Comparison of ENCODE assay signal across 18 cellular contexts in genomic region chr10:119087271-119087897, GRCh38. TPM values are rescaled to one million over a fixed set of nuclear protein-coding genes. Genes with fewer than 3 reads are reported as not detected.
A peak's percentile ranks its signal among the peaks of the same experiment; 100 is the strongest.
DNase-seq lines count a peak whose midpoint lies in the region; ATAC-seq, FAIRE-seq and TF ChIP-seq lines count a peak whose summit lies in the region.
"Had no signal": no experiment of that assay in that cellular context is flagged by ENCODE, and none has a peak within 500 bp of the region (broad histone marks: within the 10 kb centered on the region; RNA-seq: fewer than 3 reads in every experiment).

No MANE protein-coding gene starts in this region.

- TF ChIP-seq CTCF in BE2C (IDR thresholded peaks at IDR 0.05; ENCODE audit: low read depth, low read length) (no peak), endothelial cell (IDR thresholded peaks at IDR 0.05; ENCODE audit: unreplicated experiment) (no peak), pancreas (IDR thresholded peaks at IDR 0.05) (no peak)

- H3K4me3 Mint-ChIP-seq in endothelial cell (ENCODE audit: unreplicated experiment), result no peak overlapping the region
- no peak overlapping the region for H3K4me3 Mint-ChIP-seq in natural killer cell treated with Interleukin-12 subunit alpha and Interleukin-12 subunit beta and Interleukin-15 and Interleukin-18, amount 100 ng/mL, for 72 hours
- H3K4me3 Mint-ChIP-seq: naive thymus-derived CD4-positive, alpha-beta T cell; stimulated activated naive B cell treated with anti-CD40 and anti-IgM and Interleukin-4, amounts not matched to agents 10 μg/mL and 1 μg/mL and 100 μg/mL, for 72 hours; T-helper 1 cell treated with Interleukin-12 subunit alpha and Interleukin-12 subunit beta and Interleukin-4 antibody, amounts not matched to agents 30 μg/mL and 1 μg/mL, for 36 hours had no signal

- H3K4me1 Mint-ChIP-seq in endothelial cell (ENCODE audit: unreplicated experiment), result peaks cover 9% of the 10 kb centered on the region
- H3K4me1 Mint-ChIP-seq in natural killer cell treated with Interleukin-12 subunit alpha and Interleukin-12 subunit beta and Interleukin-15 and Interleukin-18, amount 100 ng/mL, for 72 hours (ENCODE audit: low read depth in 2 of 2), result peaks cover 30 to 32% of the 10 kb centered on the region in 2 donors

- no peak overlapping the region for H3K4me3 ChIP-seq in BE2C (ENCODE audit: low read depth, low read length)
- H3K4me3 ChIP-seq in pancreas, result no peak overlapping the region
- H3K4me3 ChIP-seq: BLaER1, gastrocnemius medialis, prostate gland, transverse colon had no signal

- H3K27ac Mint-ChIP-seq in endothelial cell (ENCODE audit: unreplicated experiment), result peak overlapping the region; percentile 33
- H3K27ac Mint-ChIP-seq in natural killer cell treated with Interleukin-12 subunit alpha and Interleukin-12 subunit beta and Interleukin-15 and Interleukin-18, amount 100 ng/mL, for 72 hours, result no peak overlapping the region
- H3K27ac Mint-ChIP-seq: stimulated activated naive B cell treated with anti-CD40 and anti-IgM and Interleukin-4, amounts not matched to agents 10 μg/mL and 1 μg/mL and 100 μg/mL, for 72 hours; T-helper 1 cell treated with Interleukin-12 subunit alpha and Interleukin-12 subunit beta and Interleukin-4 antibody, amounts not matched to agents 30 μg/mL and 1 μg/mL, for 36 hours had no signal

- H3K27ac ChIP-seq in pancreas, result no peak overlapping the region
- H3K27ac ChIP-seq: BLaER1, gastrocnemius medialis, prostate gland, transverse colon had no signal

- intact Hi-C loops in pancreas (cut with DNase I), result no loop called here

- no peaks in the 10 kb centered on the region for H3K27me3 ChIP-seq in BE2C
- no peaks in the 10 kb centered on the region for H3K27me3 ChIP-seq in pancreas
- H3K27me3 ChIP-seq: BLaER1, gastrocnemius medialis, transverse colon had no signal

- no peaks in the 10 kb centered on the region for H3K9me3 Mint-ChIP-seq in endothelial cell (ENCODE audit: unreplicated experiment)
- H3K9me3 Mint-ChIP-seq in natural killer cell treated with Interleukin-12 subunit alpha and Interleukin-12 subunit beta and Interleukin-15 and Interleukin-18, amount 100 ng/mL, for 72 hours, result peaks cover 4% of the 10 kb centered on the region
- H3K9me3 Mint-ChIP-seq: stimulated activated naive B cell treated with anti-CD40 and anti-IgM and Interleukin-4, amounts not matched to agents 10 μg/mL and 1 μg/mL and 100 μg/mL, for 72 hours; T-helper 1 cell treated with Interleukin-12 subunit alpha and Interleukin-12 subunit beta and Interleukin-4 antibody, amounts not matched to agents 30 μg/mL and 1 μg/mL, for 36 hours had no signal

- H3K36me3 Mint-ChIP-seq in endothelial cell (ENCODE audit: low read depth, unreplicated experiment), result no peaks in the 10 kb centered on the region
- H3K36me3 Mint-ChIP-seq in natural killer cell treated with Interleukin-12 subunit alpha and Interleukin-12 subunit beta and Interleukin-15 and Interleukin-18, amount 100 ng/mL, for 72 hours, result no peaks in the 10 kb centered on the region
- H3K36me3 Mint-ChIP-seq: stimulated activated naive B cell treated with anti-CD40 and anti-IgM and Interleukin-4, amounts not matched to agents 10 μg/mL and 1 μg/mL and 100 μg/mL, for 72 hours had no signal

- peak; percentile 21 for DNase-seq in BE2C
- peak; percentile 17 for DNase-seq in CD1c-positive myeloid dendritic cell (ENCODE audit: extremely low spot score)
- peak; percentile 85 for DNase-seq in NAMALWA (ENCODE audit: low spot score)
- no peak for DNase-seq in endothelial cell (ENCODE audit: low spot score)
- DNase-seq in pancreas, result no peak
- DNase-seq in natural killer cell treated with Interleukin-12 subunit alpha and Interleukin-12 subunit beta and Interleukin-15 and Interleukin-18, amount 100 ng/mL, for 72 hours (ENCODE audit: low spot score), result no peak
- DNase-seq: activated effector memory CD4-positive, alpha-beta T cell treated with anti-CD3 and anti-CD28 coated beads, Interleukin-2, amount 50 U/mL, for 16 hours; gastrocnemius medialis; naive thymus-derived CD4-positive, alpha-beta T cell; NCI-H2107; stimulated activated naive B cell treated with anti-CD40 and anti-IgM and Interleukin-4, amounts not matched to agents 10 μg/mL and 1 μg/mL and 100 μg/mL, for 72 hours; transverse colon had no signal

- H3K4me1 ChIP-seq in BE2C, result no peaks in the 10 kb centered on the region
- no peaks in the 10 kb centered on the region for H3K4me1 ChIP-seq in pancreas
- H3K4me1 ChIP-seq: gastrocnemius medialis, prostate gland had no signal

- H3K27me3 Mint-ChIP-seq in endothelial cell (ENCODE audit: unreplicated experiment), result no peaks in the 10 kb centered on the region
- no peaks in the 10 kb centered on the region for H3K27me3 Mint-ChIP-seq in natural killer cell treated with Interleukin-12 subunit alpha and Interleukin-12 subunit beta and Interleukin-15 and Interleukin-18, amount 100 ng/mL, for 72 hours
- H3K27me3 Mint-ChIP-seq: naive thymus-derived CD4-positive, alpha-beta T cell had no signal

- 47 to 48% methylated on average over 4 of the region's 4 CpGs for WGBS in pancreas, 2 donors

- no peak for FAIRE-seq in pancreas (lab: Jason Lieb, UNC)
- FAIRE-seq: endothelial cell of umbilical vein had no signal

- H3K36me3 ChIP-seq in BE2C (no peaks in the 10 kb centered on the region), pancreas (no peaks in the 10 kb centered on the region)
- H3K36me3 ChIP-seq: BLaER1, gastrocnemius medialis, prostate gland, transverse colon had no signal

- ATAC-seq in pancreas (no peak), GM19397 (IDR thresholded peaks at IDR 0.05; ENCODE audit: unreplicated experiment) (no peak)
- ATAC-seq in natural killer cell treated with Interleukin-12 subunit alpha and Interleukin-12 subunit beta and Interleukin-15 and Interleukin-18, amount 100 ng/mL, for 72 hours, result no peak
- ATAC-seq: activated CD4-positive, CD25-positive, alpha-beta regulatory T cell treated with anti-CD3 and anti-CD28 coated beads, Interleukin-2, amount 50 U/mL, for 24 hours; gastrocnemius medialis; naive thymus-derived CD4-positive, alpha-beta T cell; stimulated activated naive B cell treated with anti-CD40 and anti-IgM and Interleukin-4, amounts not matched to agents 10 μg/mL and 1 μg/mL and 100 μg/mL, for 72 hours had no signal

- no peaks in the 10 kb centered on the region for H3K9me3 ChIP-seq in BE2C
- no peaks in the 10 kb centered on the region for H3K9me3 ChIP-seq in pancreas
- H3K9me3 ChIP-seq: BLaER1, gastrocnemius medialis, prostate gland, transverse colon had no signal

RNA-seq across cellular contexts. Expression of gene EIF3A, which starts 6.8 kb away (rescaled TPM):
- 84.7 TPM for polyA plus RNA-seq in BE2C (2012; ENCODE audit: insufficient read depth, insufficient read length, low read depth)
- total RNA-seq in endothelial cell (ENCODE audit: unreplicated experiment) (107 TPM), pancreas (100 to 1,000 TPM in 4 of 6 donors, 10 to 100 TPM in 2; 64.8 to 145 (median 106) TPM)
- 10 to 100 TPM; 37.2 to 42.1 TPM for polyA plus RNA-seq in pancreas
- 100 to 1,000 TPM; 146 to 214 TPM for total RNA-seq in natural killer cell treated with Interleukin-12 subunit alpha and Interleukin-12 subunit beta and Interleukin-15 and Interleukin-18, amount 100 ng/mL, for 72 hours

RNA-seq across cellular contexts. Expression of gene DENND10, which starts 16.5 kb away (rescaled TPM):
- 19.9 TPM for polyA plus RNA-seq in BE2C (2012; ENCODE audit: insufficient read depth, insufficient read length, low read depth)
- total RNA-seq in endothelial cell (ENCODE audit: unreplicated experiment), result 40.6 TPM
- 10 to 100 TPM in 3 of 6 donors, 1 to 10 TPM in 3; 7.7 to 16.3 (median 9.7) TPM for total RNA-seq in pancreas
- polyA plus RNA-seq in pancreas, result 10 to 100 TPM in 1 of 2 donors, 1 to 10 TPM in 1; 7.2 to 13.1 TPM
- 10 to 100 TPM; 46.2 to 57.7 TPM for total RNA-seq in natural killer cell treated with Interleukin-12 subunit alpha and Interleukin-12 subunit beta and Interleukin-15 and Interleukin-18, amount 100 ng/mL, for 72 hours

RNA-seq across cellular contexts. Expression of gene NANOS1, which starts 57.9 kb away (rescaled TPM):
- polyA plus RNA-seq in BE2C (2012; ENCODE audit: insufficient read depth, insufficient read length, low read depth), result 1.5 TPM
- total RNA-seq in endothelial cell (ENCODE audit: unreplicated experiment) (1.2 TPM), pancreas (1 to 10 TPM in 4 of 6 donors, under 1 TPM in 2; 0.47 to 1.9 (median 1.2) TPM)
- 1 to 10 TPM; 2.2 to 7.7 TPM for polyA plus RNA-seq in pancreas
- 1 to 10 TPM in 1 of 2 donors, under 1 TPM in 1; 0.56 to 1.8 TPM for total RNA-seq in natural killer cell treated with Interleukin-12 subunit alpha and Interleukin-12 subunit beta and Interleukin-15 and Interleukin-18, amount 100 ng/mL, for 72 hours
- polyA plus RNA-seq: naive thymus-derived CD4-positive, alpha-beta T cell had no signal

Comparison
In these comparisons a context has a peak if more than half of its experiments do, and no peak if none do; other contexts are left out.
1. DNase-seq: peak in BE2C (single experiment), CD1c-positive myeloid dendritic cell (single experiment) and NAMALWA (single experiment); none in endothelial cell (single experiment), pancreas (0 of 6) and natural killer cell treated with Interleukin-12 subunit alpha and Interleukin-12 subunit beta and Interleukin-15 and Interleukin-18, amount 100 ng/mL, for 72 hours (single experiment).